In genomic region chr2:202035089-202035940, GRCh38 we compare ENCODE assay signal across 8 cellular contexts. TPM values are rescaled to one million over a fixed set of nuclear protein-coding genes. Genes with fewer than 3 reads are reported as not detected.
DNase-seq lines count a peak whose midpoint lies in the region; ATAC-seq, FAIRE-seq and TF ChIP-seq lines count a peak whose summit lies in the region.

No MANE protein-coding gene starts in this region.

- H3K4me1 ChIP-seq in CD8-positive, alpha-beta T cell (ENCODE audit: insufficient read depth, low read length): peaks cover 25% of the 10 kb centered on the region

- peak overlapping the region; percentile 73 for H3K4me3 ChIP-seq in CD8-positive, alpha-beta T cell (ENCODE audit: low read depth, low read length)
- peak overlapping the region; percentile 54 for H3K4me3 ChIP-seq in bronchial epithelial cell (ENCODE audit: low read depth, low read length)

- POLR2A ChIA-PET in CD8-positive, alpha-beta T cell (lab: Charles Lee): interaction anchor here (0.8 kb wide), 1 partner anchor 11 kb away, joined by 3 read pairs; no protein-coding TSS in a partner anchor

- ATAC-seq in CD8-positive, alpha-beta T cell: no peak
- ATAC-seq in left lobe of liver: no peak
- ATAC-seq in GM21529 (IDR thresholded peaks at IDR 0.05; ENCODE audit: unreplicated experiment): no peak
- no peak for ATAC-seq in HG03159 (IDR thresholded peaks at IDR 0.05; ENCODE audit: unreplicated experiment)

- H3K36me3 Mint-ChIP-seq in CD8-positive, alpha-beta T cell: peaks cover 3% of the 10 kb centered on the region
- no peaks in the 10 kb centered on the region for H3K36me3 Mint-ChIP-seq in stimulated activated naive CD8-positive, alpha-beta T cell treated with anti-CD3 and anti-CD28 coated beads, Interleukin-15, Interleukin-2, amounts not matched to agents 100 ng/mL and 50 ng/mL, for 24 hours (ENCODE audit: low read depth)

- peaks cover 26% of the 10 kb centered on the region for H3K27me3 Mint-ChIP-seq in CD8-positive, alpha-beta T cell (ENCODE audit: low read depth)
- peaks cover 23% of the 10 kb centered on the region for H3K27me3 Mint-ChIP-seq in stimulated activated naive CD8-positive, alpha-beta T cell treated with anti-CD3 and anti-CD28 coated beads, Interleukin-15, Interleukin-2, amounts not matched to agents 100 ng/mL and 50 ng/mL, for 24 hours

- intact Hi-C loops in CD8-positive, alpha-beta T cell (cut with DNase I, micrococcal nuclease): loop anchor here (2.0 to 10.0 kb wide), 6 partner anchors 253 to 1511 kb away; partner anchors contain the start of genes NBEAL1 (in 2 of the 2), CASP10 (in 1 of the 2) and SGO2 (in 1 of the 2)

- no peaks in the 10 kb centered on the region for H3K9me3 Mint-ChIP-seq in CD8-positive, alpha-beta T cell
- no peaks in the 10 kb centered on the region for H3K9me3 Mint-ChIP-seq in stimulated activated naive CD8-positive, alpha-beta T cell treated with anti-CD3 and anti-CD28 coated beads, Interleukin-15, Interleukin-2, amounts not matched to agents 100 ng/mL and 50 ng/mL, for 24 hours

- FAIRE-seq in bronchial epithelial cell (lab: Jason Lieb, UNC): no peak

- TF ChIP-seq CTCF in CD8-positive, alpha-beta T cell (IDR thresholded peaks at IDR 0.05): no peak
- peak; percentile 27 for TF ChIP-seq CTCF in bronchial epithelial cell (IDR thresholded peaks at IDR 0.05; ENCODE audit: insufficient read depth, low read length, severe bottlenecking)

- H3K27me3 ChIP-seq in CD8-positive, alpha-beta T cell (ENCODE audit: insufficient read depth, low read length): peaks cover 34% of the 10 kb centered on the region
- H3K27me3 ChIP-seq in bronchial epithelial cell (ENCODE audit: control insufficient read depth, insufficient read depth, low read length): peaks cover 17% of the 10 kb centered on the region

- peak in 4 of 7 experiments; percentile 7 to 29 (median 28) for DNase-seq in CD8-positive, alpha-beta T cell
- peak; percentile 61 for DNase-seq in NCI-H446 treated with DMSO at 0.1 percent for 48 hours (lab: John Stamatoyannopoulos, UW)
- no peak for DNase-seq in bronchial epithelial cell (ENCODE audit: low read depth)
- DNase-seq in left lobe of liver (ENCODE audit: low spot score): peak; percentile 44
- no peak for DNase-seq in NCI-H1436 (lab: John Stamatoyannopoulos, UW)

- no peak overlapping the region for H3K27ac Mint-ChIP-seq in CD8-positive, alpha-beta T cell
- H3K27ac Mint-ChIP-seq in stimulated activated naive CD8-positive, alpha-beta T cell treated with anti-CD3 and anti-CD28 coated beads, Interleukin-15, Interleukin-2, amounts not matched to agents 100 ng/mL and 50 ng/mL, for 24 hours: no peak overlapping the region

- no peaks in the 10 kb centered on the region for H3K9me3 ChIP-seq in CD8-positive, alpha-beta T cell (ENCODE audit: low read length)

- no peaks in the 10 kb centered on the region for H3K36me3 ChIP-seq in CD8-positive, alpha-beta T cell (ENCODE audit: insufficient read depth, low read length)
- H3K36me3 ChIP-seq in bronchial epithelial cell (ENCODE audit: control insufficient read depth, insufficient read depth, low read length): no peaks in the 10 kb centered on the region

- no peak overlapping the region for H3K4me3 Mint-ChIP-seq in CD8-positive, alpha-beta T cell
- peak overlapping the region; percentile 83 for H3K4me3 Mint-ChIP-seq in stimulated activated naive CD8-positive, alpha-beta T cell treated with anti-CD3 and anti-CD28 coated beads, Interleukin-15, Interleukin-2, amounts not matched to agents 100 ng/mL and 50 ng/mL, for 24 hours

- CTCF ChIA-PET in CD8-positive, alpha-beta T cell (lab: Charles Lee): no interaction called here

- peaks cover 13% of the 10 kb centered on the region for H3K4me1 Mint-ChIP-seq in CD8-positive, alpha-beta T cell (ENCODE audit: low read depth)
- peaks cover 14% of the 10 kb centered on the region for H3K4me1 Mint-ChIP-seq in stimulated activated naive CD8-positive, alpha-beta T cell treated with anti-CD3 and anti-CD28 coated beads, Interleukin-15, Interleukin-2, amounts not matched to agents 100 ng/mL and 50 ng/mL, for 24 hours (ENCODE audit: low read depth)

- H3K27ac ChIP-seq in CD8-positive, alpha-beta T cell (ENCODE audit: low read depth, low read length): no peak overlapping the region

RNA-seq across cellular contexts. Expression of gene FZD7, which starts 1.7 kb away (rescaled TPM):
- total RNA-seq in CD8-positive, alpha-beta T cell: under 1 TPM; 0.73 to 0.97 TPM
- total RNA-seq in bronchial epithelial cell (1.8 and 2.3 TPM in 2 replicates), left lobe of liver (0.75 TPM)

RNA-seq across cellular contexts. Expression of gene KIAA2012, which starts 37.7 kb away (rescaled TPM):
- not detected for total RNA-seq in CD8-positive, alpha-beta T cell
- total RNA-seq in bronchial epithelial cell: not detected in 2 replicates
- total RNA-seq in left lobe of liver: 0.30 TPM

Comparison
In these comparisons a context has a peak if more than half of its experiments do, and no peak if none do; other contexts are left out.
1. DNase-seq: peak in CD8-positive, alpha-beta T cell (4 of 7), NCI-H446 treated with DMSO at 0.1 percent for 48 hours (single experiment) and left lobe of liver (single experiment); none in bronchial epithelial cell (single experiment) and NCI-H1436 (single experiment).